In the genomic region with DNA sequence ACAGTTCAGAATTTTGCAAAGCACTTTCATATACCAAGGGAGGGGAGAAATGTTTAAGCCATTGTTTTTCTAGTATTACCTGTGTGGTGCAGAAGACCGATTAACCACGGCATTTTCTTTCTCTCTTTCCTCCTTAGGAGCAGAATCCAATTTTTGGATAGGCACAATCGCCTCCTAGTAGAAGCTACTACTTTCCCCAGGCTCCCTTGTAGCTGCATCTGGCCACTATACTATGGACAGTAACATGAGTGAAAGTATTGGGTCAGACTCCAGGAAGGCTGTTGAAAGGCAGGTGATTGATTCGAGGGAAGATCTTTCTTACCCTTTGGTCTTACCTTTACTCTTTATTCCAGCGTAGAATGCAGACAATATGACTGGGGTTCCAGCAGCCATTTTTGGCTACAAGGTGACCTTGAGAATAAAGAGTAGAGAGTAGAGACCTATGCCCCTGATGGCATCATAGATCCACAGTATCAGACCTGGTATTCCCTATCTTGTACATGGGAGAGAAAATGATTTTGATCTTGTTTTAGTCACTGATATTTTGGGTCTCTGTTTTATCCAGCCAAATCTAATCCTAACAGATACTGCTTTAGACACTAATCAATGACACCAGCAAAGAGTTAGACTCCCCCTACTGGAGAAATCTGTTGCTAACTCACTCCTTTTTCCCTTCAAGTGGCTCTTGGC, we compare ENCODE assay signal across 8 cellular contexts.
DNase-seq lines count a peak whose midpoint lies in the region; ATAC-seq and TF ChIP-seq lines count a peak whose summit lies in the region.

No MANE protein-coding gene starts in this region.

- H3K27ac Mint-ChIP-seq in activated naive CD4-positive, alpha-beta T cell treated with anti-CD3 and anti-CD28 coated beads for 36 hours = no peak overlapping the region

- no peak overlapping the region for H3K4me3 Mint-ChIP-seq in activated naive CD4-positive, alpha-beta T cell treated with anti-CD3 and anti-CD28 coated beads for 36 hours

- no peak overlapping the region for H3K4me3 ChIP-seq in LNCaP clone FGC (ENCODE audit: low read depth, low read length)
- no peak overlapping the region for H3K4me3 ChIP-seq in fibroblast of villous mesenchyme (ENCODE audit: low read depth, low read length)

- H3K36me3 Mint-ChIP-seq in activated naive CD4-positive, alpha-beta T cell treated with anti-CD3 and anti-CD28 coated beads for 36 hours (ENCODE audit: low read depth) = no peaks in the 10 kb centered on the region

- H3K27me3 Mint-ChIP-seq in activated naive CD4-positive, alpha-beta T cell treated with anti-CD3 and anti-CD28 coated beads for 36 hours (ENCODE audit: low read depth) = no peaks in the 10 kb centered on the region

- ATAC-seq in GM18867 (IDR thresholded peaks at IDR 0.05; ENCODE audit: unreplicated experiment) (peak; percentile 67), SK-N-SH treated with all-trans-retinoic acid at 6 μM for 48 hours (peak; percentile 82)

- intact Hi-C loops in activated naive CD4-positive, alpha-beta T cell treated with anti-CD3 and anti-CD28 coated beads for 36 hours (cut with micrococcal nuclease) = loop anchor here (1.0 to 2.0 kb wide), 7 partner anchors 33 to 665 kb away; a partner anchor contains a TSS

- TF ChIP-seq CTCF in LNCaP clone FGC (IDR thresholded peaks at IDR 0.05; ENCODE audit: control insufficient read depth, extremely low read depth, insufficient read depth) (peak; percentile 65), fibroblast of villous mesenchyme (IDR thresholded peaks at IDR 0.05; ENCODE audit: insufficient read depth, low read depth, low read length) (peak; percentile 79)

- CTCF ChIA-PET in activated naive CD4-positive, alpha-beta T cell treated with anti-CD3 and anti-CD28 coated beads for 36 hours (lab: Charles Lee) = interaction anchor here (0.7 to 3.7 kb wide), 14 partner anchors 9 to 247 kb away, joined by 3 to 19 read pairs (median 4); no protein-coding TSS in a partner anchor

- no peaks in the 10 kb centered on the region for H3K9me3 Mint-ChIP-seq in activated naive CD4-positive, alpha-beta T cell treated with anti-CD3 and anti-CD28 coated beads for 36 hours

- DNase-seq in COLO668 (lab: John Stamatoyannopoulos, UW; ENCODE audit: unreplicated experiment) (peak; percentile 37), LNCaP clone FGC (ENCODE audit: low read depth) (no peak), fibroblast of villous mesenchyme (ENCODE audit: low read depth) (peak; percentile 49), renal cortical epithelial cell (ENCODE audit: low read depth) (peak; percentile 61), mucosa of gallbladder (ENCODE audit: low spot score) (no peak)
- no peak for DNase-seq in activated naive CD4-positive, alpha-beta T cell treated with anti-CD3 and anti-CD28 coated beads for 36 hours

- peaks cover 17% of the 10 kb centered on the region for H3K4me1 Mint-ChIP-seq in activated naive CD4-positive, alpha-beta T cell treated with anti-CD3 and anti-CD28 coated beads for 36 hours (ENCODE audit: low read depth)

TF ChIP-seq in SK-N-SH treated with all-trans-retinoic acid at 6 μM for 48 hours, 23 proteins besides CTCF, POLR2A, EP300 and RAD21:
- TF ChIP-seq ZFP3 (CRISPR knock-in tag; IDR thresholded peaks at IDR 0.05) = no peak
- no peak for TF ChIP-seq SNAI2 (CRISPR knock-in tag; IDR thresholded peaks at IDR 0.05)
- TF ChIP-seq ISL1 (CRISPR knock-in tag; IDR thresholded peaks at IDR 0.05) = no peak
- no peak for TF ChIP-seq PPARA (CRISPR knock-in tag; IDR thresholded peaks at IDR 0.05; ENCODE audit: borderline replicate concordance)
- TF ChIP-seq, protein P1, sequence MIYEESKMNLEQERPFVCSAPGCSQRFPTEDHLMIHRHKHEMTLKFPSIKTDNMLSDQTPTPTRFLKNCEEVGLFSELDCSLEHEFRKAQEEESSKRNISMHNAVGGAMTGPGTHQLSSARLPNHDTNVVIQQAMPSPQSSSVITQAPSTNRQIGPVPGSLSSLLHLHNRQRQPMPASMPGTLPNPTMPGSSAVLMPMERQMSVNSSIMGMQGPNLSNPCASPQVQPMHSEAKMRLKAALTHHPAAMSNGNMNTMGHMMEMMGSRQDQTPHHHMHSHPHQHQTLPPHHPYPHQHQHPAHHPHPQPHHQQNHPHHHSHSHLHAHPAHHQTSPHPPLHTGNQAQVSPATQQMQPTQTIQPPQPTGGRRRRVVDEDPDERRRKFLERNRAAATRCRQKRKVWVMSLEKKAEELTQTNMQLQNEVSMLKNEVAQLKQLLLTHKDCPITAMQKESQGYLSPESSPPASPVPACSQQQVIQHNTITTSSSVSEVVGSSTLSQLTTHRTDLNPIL (CRISPR knock-in tag; IDR thresholded peaks at IDR 0.05; ENCODE audit: low read depth) = no peak
- TF ChIP-seq TOX (CRISPR knock-in tag; IDR thresholded peaks at IDR 0.05; ENCODE audit: borderline replicate concordance) = no peak
- no peak for TF ChIP-seq ZNF8 (CRISPR knock-in tag; IDR thresholded peaks at IDR 0.05)
- TF ChIP-seq GLIS3 (CRISPR knock-in tag; IDR thresholded peaks at IDR 0.05) = no peak
- TF ChIP-seq BACH2 (CRISPR knock-in tag; IDR thresholded peaks at IDR 0.05; ENCODE audit: borderline replicate concordance) = no peak
- TF ChIP-seq ZFP30 (CRISPR knock-in tag; IDR thresholded peaks at IDR 0.05) = no peak
- no peak for TF ChIP-seq ZC3H10 (CRISPR knock-in tag; IDR thresholded peaks at IDR 0.05)
- TF ChIP-seq CSDC2 (CRISPR knock-in tag; IDR thresholded peaks at IDR 0.05) = no peak
- TF ChIP-seq OSR1 (CRISPR knock-in tag; IDR thresholded peaks at IDR 0.05) = no peak
- TF ChIP-seq, protein P2, sequence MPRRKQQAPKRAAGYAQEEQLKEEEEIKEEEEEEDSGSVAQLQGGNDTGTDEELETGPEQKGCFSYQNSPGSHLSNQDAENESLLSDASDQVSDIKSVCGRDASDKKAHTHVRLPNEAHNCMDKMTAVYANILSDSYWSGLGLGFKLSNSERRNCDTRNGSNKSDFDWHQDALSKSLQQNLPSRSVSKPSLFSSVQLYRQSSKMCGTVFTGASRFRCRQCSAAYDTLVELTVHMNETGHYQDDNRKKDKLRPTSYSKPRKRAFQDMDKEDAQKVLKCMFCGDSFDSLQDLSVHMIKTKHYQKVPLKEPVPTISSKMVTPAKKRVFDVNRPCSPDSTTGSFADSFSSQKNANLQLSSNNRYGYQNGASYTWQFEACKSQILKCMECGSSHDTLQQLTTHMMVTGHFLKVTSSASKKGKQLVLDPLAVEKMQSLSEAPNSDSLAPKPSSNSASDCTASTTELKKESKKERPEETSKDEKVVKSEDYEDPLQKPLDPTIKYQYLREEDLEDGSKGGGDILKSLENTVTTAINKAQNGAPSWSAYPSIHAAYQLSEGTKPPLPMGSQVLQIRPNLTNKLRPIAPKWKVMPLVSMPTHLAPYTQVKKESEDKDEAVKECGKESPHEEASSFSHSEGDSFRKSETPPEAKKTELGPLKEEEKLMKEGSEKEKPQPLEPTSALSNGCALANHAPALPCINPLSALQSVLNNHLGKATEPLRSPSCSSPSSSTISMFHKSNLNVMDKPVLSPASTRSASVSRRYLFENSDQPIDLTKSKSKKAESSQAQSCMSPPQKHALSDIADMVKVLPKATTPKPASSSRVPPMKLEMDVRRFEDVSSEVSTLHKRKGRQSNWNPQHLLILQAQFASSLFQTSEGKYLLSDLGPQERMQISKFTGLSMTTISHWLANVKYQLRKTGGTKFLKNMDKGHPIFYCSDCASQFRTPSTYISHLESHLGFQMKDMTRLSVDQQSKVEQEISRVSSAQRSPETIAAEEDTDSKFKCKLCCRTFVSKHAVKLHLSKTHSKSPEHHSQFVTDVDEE (CRISPR knock-in tag; IDR thresholded peaks at IDR 0.05) = no peak
- no peak for TF ChIP-seq RARB (CRISPR knock-in tag; IDR thresholded peaks at IDR 0.05)
- no peak for TF ChIP-seq TCF4 (CRISPR knock-in tag; IDR thresholded peaks at IDR 0.05; ENCODE audit: borderline replicate concordance)
- TF ChIP-seq ESRRG (CRISPR knock-in tag; IDR thresholded peaks at IDR 0.05) = no peak
- TF ChIP-seq ZNF70 (CRISPR knock-in tag; IDR thresholded peaks at IDR 0.05) = no peak
- TF ChIP-seq, protein P3, sequence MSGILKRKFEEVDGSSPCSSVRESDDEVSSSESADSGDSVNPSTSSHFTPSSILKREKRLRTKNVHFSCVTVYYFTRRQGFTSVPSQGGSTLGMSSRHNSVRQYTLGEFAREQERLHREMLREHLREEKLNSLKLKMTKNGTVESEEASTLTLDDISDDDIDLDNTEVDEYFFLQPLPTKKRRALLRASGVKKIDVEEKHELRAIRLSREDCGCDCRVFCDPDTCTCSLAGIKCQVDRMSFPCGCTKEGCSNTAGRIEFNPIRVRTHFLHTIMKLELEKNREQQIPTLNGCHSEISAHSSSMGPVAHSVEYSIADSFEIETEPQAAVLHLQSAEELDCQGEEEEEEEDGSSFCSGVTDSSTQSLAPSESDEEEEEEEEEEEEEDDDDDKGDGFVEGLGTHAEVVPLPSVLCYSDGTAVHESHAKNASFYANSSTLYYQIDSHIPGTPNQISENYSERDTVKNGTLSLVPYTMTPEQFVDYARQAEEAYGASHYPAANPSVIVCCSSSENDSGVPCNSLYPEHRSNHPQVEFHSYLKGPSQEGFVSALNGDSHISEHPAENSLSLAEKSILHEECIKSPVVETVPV (CRISPR knock-in tag; IDR thresholded peaks at IDR 0.05) = no peak
- TF ChIP-seq ZNF565 (CRISPR knock-in tag; conservative IDR thresholded peaks at IDR 0.05; ENCODE audit: low read depth) = no peak
TF ChIP-seq in SK-N-SH treated with all-trans-retinoic acid at 6 μM for 48 hours: peak in this region for 0.

Comparison
In these comparisons a context has a peak if more than half of its experiments do, and no peak if none do; other contexts are left out.
1. DNase-seq: peak in COLO668 (single experiment), fibroblast of villous mesenchyme (single experiment) and renal cortical epithelial cell (single experiment); none in LNCaP clone FGC (single experiment), mucosa of gallbladder (single experiment) and activated naive CD4-positive, alpha-beta T cell treated with anti-CD3 and anti-CD28 coated beads for 36 hours (single experiment).